ENCODE assay signal across 1 cellular context in the genomic region with DNA sequence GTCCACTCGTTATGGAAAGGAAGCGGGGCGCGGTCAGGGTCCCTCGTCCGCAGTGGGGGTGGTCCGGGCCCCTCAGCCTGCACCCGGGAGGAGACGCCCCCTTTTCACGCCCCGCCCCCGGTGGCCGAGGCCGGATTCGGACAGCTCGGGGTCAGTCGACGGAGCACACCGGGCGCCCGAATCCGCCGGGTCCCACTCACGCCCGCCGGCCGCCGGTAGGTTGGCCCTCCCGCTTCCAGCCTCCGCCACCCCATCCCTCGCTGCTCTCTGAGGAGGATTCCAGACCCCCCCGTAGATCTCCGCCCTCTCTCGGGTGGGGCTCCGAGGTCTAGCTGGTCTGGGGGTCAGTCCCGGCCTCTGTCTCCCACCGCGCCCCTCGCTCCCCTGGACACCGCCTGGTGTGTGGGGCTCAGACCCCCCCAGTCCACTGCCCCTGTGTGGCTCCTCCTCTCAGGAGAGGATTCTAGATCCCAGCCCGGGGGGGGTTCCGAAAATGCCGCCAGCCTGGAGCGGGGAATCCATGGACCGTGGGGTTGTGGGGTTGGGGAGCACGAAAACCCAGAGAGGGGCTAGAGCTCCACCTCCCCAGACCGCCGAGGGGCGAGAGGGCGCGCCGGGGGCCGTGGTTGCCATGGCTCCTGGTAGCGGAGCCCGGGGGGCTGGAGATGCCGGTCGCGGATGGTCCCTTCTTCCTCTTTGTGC.
TF ChIP-seq lines count a peak whose summit lies in the region.

No MANE protein-coding gene starts in this region.

TF ChIP-seq in GM12878, 131 proteins besides CTCF, POLR2A, EP300 and RAD21:
- TF ChIP-seq, protein P1, sequence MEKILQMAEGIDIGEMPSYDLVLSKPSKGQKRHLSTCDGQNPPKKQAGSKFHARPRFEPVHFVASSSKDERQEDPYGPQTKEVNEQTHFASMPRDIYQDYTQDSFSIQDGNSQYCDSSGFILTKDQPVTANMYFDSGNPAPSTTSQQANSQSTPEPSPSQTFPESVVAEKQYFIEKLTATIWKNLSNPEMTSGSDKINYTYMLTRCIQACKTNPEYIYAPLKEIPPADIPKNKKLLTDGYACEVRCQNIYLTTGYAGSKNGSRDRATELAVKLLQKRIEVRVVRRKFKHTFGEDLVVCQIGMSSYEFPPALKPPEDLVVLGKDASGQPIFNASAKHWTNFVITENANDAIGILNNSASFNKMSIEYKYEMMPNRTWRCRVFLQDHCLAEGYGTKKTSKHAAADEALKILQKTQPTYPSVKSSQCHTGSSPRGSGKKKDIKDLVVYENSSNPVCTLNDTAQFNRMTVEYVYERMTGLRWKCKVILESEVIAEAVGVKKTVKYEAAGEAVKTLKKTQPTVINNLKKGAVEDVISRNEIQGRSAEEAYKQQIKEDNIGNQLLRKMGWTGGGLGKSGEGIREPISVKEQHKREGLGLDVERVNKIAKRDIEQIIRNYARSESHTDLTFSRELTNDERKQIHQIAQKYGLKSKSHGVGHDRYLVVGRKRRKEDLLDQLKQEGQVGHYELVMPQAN (conservative IDR thresholded peaks at IDR 0.05) = 0 out of 2 replicates have a peak, but pooled peaks have one; percentile 2
- TF ChIP-seq MEF2B (IDR thresholded peaks at IDR 0.05; ENCODE audit: partially characterized antibody, poor library complexity, severe bottlenecking) (no peak), NR2C1 (IDR thresholded peaks at IDR 0.05) (no peak), NR2F1 (conservative IDR thresholded peaks at IDR 0.05) (peak; percentile 24; the same call in 1 of the 2 replicates), SUPT20H (IDR thresholded peaks at IDR 0.05; ENCODE audit: borderline replicate concordance, control insufficient read depth, low read depth, low read length) (no peak)
